2 cellular contexts compared by ENCODE assay signal in the genomic region with DNA sequence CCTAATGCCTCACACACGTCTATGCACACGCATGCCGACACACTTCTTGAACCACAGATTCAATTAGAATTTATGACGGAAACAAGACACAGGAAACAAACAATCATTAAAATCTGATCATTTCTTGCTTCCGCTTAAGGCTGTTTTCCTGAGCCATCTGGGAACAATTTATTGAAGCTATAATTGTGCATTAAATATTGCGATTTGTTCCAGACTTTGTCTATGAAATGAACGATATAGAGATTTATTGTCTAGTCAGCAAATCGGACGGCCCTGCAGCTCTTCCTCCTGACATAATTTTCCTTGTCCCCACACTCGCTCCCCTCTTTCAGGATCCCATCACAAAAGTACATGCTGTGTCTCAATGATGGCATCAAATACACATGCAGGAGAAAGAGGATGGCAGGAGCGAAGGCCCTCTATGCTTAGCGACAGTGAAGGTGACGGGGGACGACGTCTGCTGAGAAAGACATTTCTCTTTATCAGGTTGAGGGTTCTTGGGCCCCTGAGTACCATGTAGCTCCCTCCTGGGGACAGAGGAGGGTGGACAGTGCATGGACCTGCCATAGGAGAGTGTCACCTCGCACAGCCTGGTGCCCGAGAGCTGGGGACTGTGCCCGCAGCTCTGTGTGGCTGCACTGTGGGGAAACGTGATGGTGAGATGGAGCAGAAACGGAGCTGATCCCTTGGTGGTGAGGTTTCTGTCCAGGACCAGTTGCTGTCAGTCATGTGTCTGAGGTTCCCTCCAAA.
TF ChIP-seq lines count a peak whose summit lies in the region.

No MANE protein-coding gene starts in this region.

TF ChIP-seq in A549, 52 proteins besides CTCF, POLR2A, EP300 and RAD21 (continued from another document):
- TF ChIP-seq, protein P1, sequence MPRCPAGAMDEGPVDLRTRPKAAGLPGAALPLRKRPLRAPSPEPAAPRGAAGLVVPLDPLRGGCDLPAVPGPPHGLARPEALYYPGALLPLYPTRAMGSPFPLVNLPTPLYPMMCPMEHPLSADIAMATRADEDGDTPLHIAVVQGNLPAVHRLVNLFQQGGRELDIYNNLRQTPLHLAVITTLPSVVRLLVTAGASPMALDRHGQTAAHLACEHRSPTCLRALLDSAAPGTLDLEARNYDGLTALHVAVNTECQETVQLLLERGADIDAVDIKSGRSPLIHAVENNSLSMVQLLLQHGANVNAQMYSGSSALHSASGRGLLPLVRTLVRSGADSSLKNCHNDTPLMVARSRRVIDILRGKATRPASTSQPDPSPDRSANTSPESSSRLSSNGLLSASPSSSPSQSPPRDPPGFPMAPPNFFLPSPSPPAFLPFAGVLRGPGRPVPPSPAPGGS (IDR thresholded peaks at IDR 0.05): no peak
- TF ChIP-seq MAFK (IDR thresholded peaks at IDR 0.05; ENCODE audit: partially characterized antibody): peak; percentile 97

TF ChIP-seq in SK-N-SH treated with all-trans-retinoic acid at 6 μM for 48 hours, 23 proteins besides CTCF, POLR2A, EP300 and RAD21 (continued from another document):
- TF ChIP-seq, protein P2, sequence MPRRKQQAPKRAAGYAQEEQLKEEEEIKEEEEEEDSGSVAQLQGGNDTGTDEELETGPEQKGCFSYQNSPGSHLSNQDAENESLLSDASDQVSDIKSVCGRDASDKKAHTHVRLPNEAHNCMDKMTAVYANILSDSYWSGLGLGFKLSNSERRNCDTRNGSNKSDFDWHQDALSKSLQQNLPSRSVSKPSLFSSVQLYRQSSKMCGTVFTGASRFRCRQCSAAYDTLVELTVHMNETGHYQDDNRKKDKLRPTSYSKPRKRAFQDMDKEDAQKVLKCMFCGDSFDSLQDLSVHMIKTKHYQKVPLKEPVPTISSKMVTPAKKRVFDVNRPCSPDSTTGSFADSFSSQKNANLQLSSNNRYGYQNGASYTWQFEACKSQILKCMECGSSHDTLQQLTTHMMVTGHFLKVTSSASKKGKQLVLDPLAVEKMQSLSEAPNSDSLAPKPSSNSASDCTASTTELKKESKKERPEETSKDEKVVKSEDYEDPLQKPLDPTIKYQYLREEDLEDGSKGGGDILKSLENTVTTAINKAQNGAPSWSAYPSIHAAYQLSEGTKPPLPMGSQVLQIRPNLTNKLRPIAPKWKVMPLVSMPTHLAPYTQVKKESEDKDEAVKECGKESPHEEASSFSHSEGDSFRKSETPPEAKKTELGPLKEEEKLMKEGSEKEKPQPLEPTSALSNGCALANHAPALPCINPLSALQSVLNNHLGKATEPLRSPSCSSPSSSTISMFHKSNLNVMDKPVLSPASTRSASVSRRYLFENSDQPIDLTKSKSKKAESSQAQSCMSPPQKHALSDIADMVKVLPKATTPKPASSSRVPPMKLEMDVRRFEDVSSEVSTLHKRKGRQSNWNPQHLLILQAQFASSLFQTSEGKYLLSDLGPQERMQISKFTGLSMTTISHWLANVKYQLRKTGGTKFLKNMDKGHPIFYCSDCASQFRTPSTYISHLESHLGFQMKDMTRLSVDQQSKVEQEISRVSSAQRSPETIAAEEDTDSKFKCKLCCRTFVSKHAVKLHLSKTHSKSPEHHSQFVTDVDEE (CRISPR knock-in tag; IDR thresholded peaks at IDR 0.05): 0 out of 2 replicates have a peak, but pooled peaks have one; percentile 22
- TF ChIP-seq TCF4 (CRISPR knock-in tag; IDR thresholded peaks at IDR 0.05; ENCODE audit: borderline replicate concordance): peak; percentile 66
- TF ChIP-seq, protein P3, sequence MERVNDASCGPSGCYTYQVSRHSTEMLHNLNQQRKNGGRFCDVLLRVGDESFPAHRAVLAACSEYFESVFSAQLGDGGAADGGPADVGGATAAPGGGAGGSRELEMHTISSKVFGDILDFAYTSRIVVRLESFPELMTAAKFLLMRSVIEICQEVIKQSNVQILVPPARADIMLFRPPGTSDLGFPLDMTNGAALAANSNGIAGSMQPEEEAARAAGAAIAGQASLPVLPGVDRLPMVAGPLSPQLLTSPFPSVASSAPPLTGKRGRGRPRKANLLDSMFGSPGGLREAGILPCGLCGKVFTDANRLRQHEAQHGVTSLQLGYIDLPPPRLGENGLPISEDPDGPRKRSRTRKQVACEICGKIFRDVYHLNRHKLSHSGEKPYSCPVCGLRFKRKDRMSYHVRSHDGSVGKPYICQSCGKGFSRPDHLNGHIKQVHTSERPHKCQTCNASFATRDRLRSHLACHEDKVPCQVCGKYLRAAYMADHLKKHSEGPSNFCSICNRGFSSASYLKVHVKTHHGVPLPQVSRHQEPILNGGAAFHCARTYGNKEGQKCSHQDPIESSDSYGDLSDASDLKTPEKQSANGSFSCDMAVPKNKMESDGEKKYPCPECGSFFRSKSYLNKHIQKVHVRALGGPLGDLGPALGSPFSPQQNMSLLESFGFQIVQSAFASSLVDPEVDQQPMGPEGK (CRISPR knock-in tag; IDR thresholded peaks at IDR 0.05; ENCODE audit: borderline replicate concordance): no peak
